ENCODE assay signal across 19 cellular contexts in genomic region chr7:84176716-84177115, GRCh38. TPM values are rescaled to one million over a fixed set of nuclear protein-coding genes. Genes with fewer than 3 reads are reported as not detected.
DNase-seq lines count a peak whose midpoint lies in the region; TF ChIP-seq lines count a peak whose summit lies in the region.
"Had no signal": no experiment of that assay in that cellular context is flagged by ENCODE, and none has a peak within 500 bp of the region (broad histone marks: within the 10 kb centered on the region; RNA-seq: fewer than 3 reads in every experiment).

No MANE protein-coding gene starts in this region.

- TF ChIP-seq CTCF in epithelial cell of esophagus (IDR thresholded peaks at IDR 0.05; ENCODE audit: insufficient read depth, low read depth, low read length, missing control alignments) (no peak), mesothelial cell of epicardium (IDR thresholded peaks at IDR 0.05; ENCODE audit: unreplicated experiment) (no peak), Calu3 (IDR thresholded peaks at IDR 0.05; ENCODE audit: unreplicated experiment) (no peak)

- intact Hi-C loops in Calu3 (cut with micrococcal nuclease; ENCODE audit: unreplicated experiment) = no loop called here

- CTCF ChIA-PET in Calu3 (lab: Charles Lee) = no interaction called here

- H3K4me3 ChIP-seq in epithelial cell of esophagus (ENCODE audit: low read length) = no peak overlapping the region
- H3K4me3 ChIP-seq: colonic mucosa, thoracic aorta had no signal

- no peak overlapping the region for H3K4me3 Mint-ChIP-seq in mesothelial cell of epicardium
- H3K4me3 Mint-ChIP-seq in Calu3 (ENCODE audit: low read depth, unreplicated experiment) = no peak overlapping the region
- H3K4me3 Mint-ChIP-seq: activated naive CD4-positive, alpha-beta T cell treated with anti-CD3 and anti-CD28 coated beads, Interleukin-2, amount 50 U/mL, for 24 hours; CD8-positive, alpha-beta memory T cell; natural killer cell had no signal

- peak overlapping the region; percentile 75 for H3K27ac Mint-ChIP-seq in mesothelial cell of epicardium
- no peak overlapping the region for H3K27ac Mint-ChIP-seq in Calu3 (ENCODE audit: unreplicated experiment)
- H3K27ac Mint-ChIP-seq: activated naive CD4-positive, alpha-beta T cell treated with anti-CD3 and anti-CD28 coated beads, Interleukin-2, amount 50 U/mL, for 24 hours; CD8-positive, alpha-beta memory T cell; natural killer cell had no signal

- BruUV-seq in Calu3 (replicated peaks; lab: Mats Ljungman, UMichigan) = no TSS peak

- peak; percentile 69 for DNase-seq in EH (ENCODE audit: low read depth)
- DNase-seq in M059J (ENCODE audit: low read depth) = peak; percentile 64
- peak; percentile 68 for DNase-seq in epithelial cell of esophagus (ENCODE audit: low read depth)
- DNase-seq in mesothelial cell of epicardium (ENCODE audit: low spot score in 2 of 2, unreplicated experiment in 2 of 2) = no peak
- DNase-seq in LoVo (ENCODE audit: low spot score) = no peak
- DNase-seq in Calu3 = no peak
- no peak for DNase-seq in germinal center (ENCODE audit: low spot score)
- DNase-seq: activated CD4-positive, alpha-beta T cell treated with anti-CD3 and anti-CD28 coated beads for 48 hours; CD8-positive, alpha-beta memory T cell; colonic mucosa; DMS79 treated with DMSO at 0.1 percent for 48 hours; foreskin melanocyte; H7; mesendoderm; natural killer cell; NCI-H510A treated with DMSO at 0.1 percent for 48 hours; stimulated activated naive CD4-positive, alpha-beta T cell had no signal

- peaks cover 9% of the 10 kb centered on the region for H3K36me3 Mint-ChIP-seq in mesothelial cell of epicardium
- H3K36me3 Mint-ChIP-seq in Calu3 (ENCODE audit: insufficient read depth, unreplicated experiment) = no peaks in the 10 kb centered on the region
- H3K36me3 Mint-ChIP-seq: activated naive CD4-positive, alpha-beta T cell treated with anti-CD3 and anti-CD28 coated beads, Interleukin-2, amount 50 U/mL, for 24 hours; CD8-positive, alpha-beta memory T cell; natural killer cell had no signal

- H3K9me3 Mint-ChIP-seq in mesothelial cell of epicardium (no peaks in the 10 kb centered on the region), Calu3 (ENCODE audit: low read depth, unreplicated experiment) (no peaks in the 10 kb centered on the region)
- H3K9me3 Mint-ChIP-seq: activated naive CD4-positive, alpha-beta T cell treated with anti-CD3 and anti-CD28 coated beads, Interleukin-2, amount 50 U/mL, for 24 hours had no signal

- H3K27me3 Mint-ChIP-seq in mesothelial cell of epicardium (ENCODE audit: low read depth) = no peaks in the 10 kb centered on the region
- no peaks in the 10 kb centered on the region for H3K27me3 Mint-ChIP-seq in Calu3 (ENCODE audit: unreplicated experiment)
- H3K27me3 Mint-ChIP-seq: activated naive CD4-positive, alpha-beta T cell treated with anti-CD3 and anti-CD28 coated beads, Interleukin-2, amount 50 U/mL, for 24 hours; CD8-positive, alpha-beta memory T cell had no signal

- H3K4me1 Mint-ChIP-seq in mesothelial cell of epicardium (peaks cover 21% of the 10 kb centered on the region), Calu3 (ENCODE audit: low read depth, unreplicated experiment) (no peaks in the 10 kb centered on the region)
- H3K4me1 Mint-ChIP-seq: activated naive CD4-positive, alpha-beta T cell treated with anti-CD3 and anti-CD28 coated beads, Interleukin-2, amount 50 U/mL, for 24 hours; CD8-positive, alpha-beta memory T cell; natural killer cell had no signal

RNA-seq across cellular contexts. Expression of gene SEMA3A, which starts 17.9 kb away (rescaled TPM):
- 13.6 and 20.1 TPM in 2 replicates for total RNA-seq in M059J (2014; rRNA removed; shearing (Covaris generic))
- 43.4 to 50.4 TPM (median 44.4 TPM) in 3 replicates for total RNA-seq in mesothelial cell of epicardium
- 20.2 and 24.3 TPM in 2 replicates for total RNA-seq in Calu3 (2022)
- total RNA-seq: CD8-positive, alpha-beta memory T cell had no signal

Comparison
In these comparisons a context has a peak if more than half of its experiments do, and no peak if none do; other contexts are left out.
1. DNase-seq: peak in EH (single experiment), M059J (single experiment) and epithelial cell of esophagus (single experiment); none in mesothelial cell of epicardium (0 of 2), LoVo (single experiment), Calu3 (single experiment) and germinal center (single experiment).